In genomic region chr11:70191495-70192140, GRCh38 we compare ENCODE assay signal across 1 cellular context.
TF ChIP-seq lines count a peak whose summit lies in the region.

No MANE protein-coding gene starts in this region.

TF ChIP-seq in K562, 482 proteins besides CTCF, POLR2A, EP300 and RAD21 (continued from another document):
- peak; percentile 84 for TF ChIP-seq DEAF1 (CRISPR knock-in tag; IDR thresholded peaks at IDR 0.05)
- 0 out of 4 replicates have a peak, but pooled peaks of 1 of the 2 experiments have one; percentile 2 for TF ChIP-seq HDAC1 (IDR thresholded peaks at IDR 0.05)
- TF ChIP-seq BCL6 (CRISPR knock-in tag; IDR thresholded peaks at IDR 0.05): no peak
- no peak for TF ChIP-seq ELK1 (CRISPR knock-in tag; IDR thresholded peaks at IDR 0.05)
- TF ChIP-seq ESRRA (IDR thresholded peaks at IDR 0.05; ENCODE audit: borderline replicate concordance, low read depth): 0 out of 2 replicates have a peak, but pooled peaks have one; percentile 15
- peak; percentile 85; the same call in 1 of the 2 replicates for TF ChIP-seq ARID2 (IDR thresholded peaks at IDR 0.05)
- peak in 1 of 2 experiments; percentile 55 for TF ChIP-seq E2F6 (IDR thresholded peaks at IDR 0.05; ENCODE audit: borderline replicate concordance in 1 of 2, extremely low read depth in 1 of 2, insufficient read depth in 1 of 2, insufficient read length in 1 of 2, low read depth in 1 of 2, low read length in 1 of 2, poor library complexity in 1 of 2, severe bottlenecking in 1 of 2)
